8 cellular contexts compared by ENCODE assay signal in genomic region chr19:37218592-37218935, GRCh38. TPM values are rescaled to one million over a fixed set of nuclear protein-coding genes. Genes with fewer than 3 reads are reported as not detected.
A peak's percentile ranks its signal among the peaks of the same experiment; 100 is the strongest.
DNase-seq lines count a peak whose midpoint lies in the region; ATAC-seq and TF ChIP-seq lines count a peak whose summit lies in the region.

No MANE protein-coding gene starts in this region.

- peaks cover 8% of the 10 kb centered on the region for H3K9me3 Mint-ChIP-seq in activated T-helper 17 cell treated with anti-CD3 and anti-CD28 coated beads, Interleukin-2, amount 50 U/mL, for 72 hours

- H3K9me3 ChIP-seq in right cardiac atrium (ENCODE audit: control insufficient read depth, low read length) (no peaks in the 10 kb centered on the region), smooth muscle cell (replicated peaks; ENCODE audit: low read depth) (no peaks in the 10 kb centered on the region)

- H3K27me3 Mint-ChIP-seq in activated T-helper 17 cell treated with anti-CD3 and anti-CD28 coated beads, Interleukin-2, amount 50 U/mL, for 72 hours: no peaks in the 10 kb centered on the region

- H3K27ac ChIP-seq in right cardiac atrium (ENCODE audit: low read length): peak overlapping the region; percentile 95
- H3K27ac ChIP-seq in smooth muscle cell (ENCODE audit: low read depth): peak overlapping the region; percentile 45

- peak overlapping the region; percentile 66 for H3K4me3 ChIP-seq in right cardiac atrium (ENCODE audit: low read length)
- peak overlapping the region; percentile 86 for H3K4me3 ChIP-seq in smooth muscle cell

- ATAC-seq in activated T-helper 17 cell treated with anti-CD3 and anti-CD28 coated beads, Interleukin-2, amount 50 U/mL, for 72 hours (replicated peaks): peak; percentile 53
- ATAC-seq in right cardiac atrium: peak; percentile 4 to 7
- ATAC-seq in HG03520 (IDR thresholded peaks at IDR 0.05; ENCODE audit: unreplicated experiment): no peak
- no peak for ATAC-seq in HG02885 (IDR thresholded peaks at IDR 0.05; ENCODE audit: poor library complexity, unreplicated experiment)

- 14% methylated on average over 6 of the region's 6 CpGs for WGBS in right cardiac atrium
- 61% methylated on average over 6 of the region's 6 CpGs for WGBS in smooth muscle cell (ENCODE audit: low lambda C conversion rate)

- peaks cover 9% of the 10 kb centered on the region for H3K36me3 ChIP-seq in smooth muscle cell (ENCODE audit: low read depth)

- peak overlapping the region; percentile 58 for H3K9ac ChIP-seq in smooth muscle cell (ENCODE audit: low read depth)

- peak overlapping the region; percentile 89 for H3K27ac Mint-ChIP-seq in activated T-helper 17 cell treated with anti-CD3 and anti-CD28 coated beads, Interleukin-2, amount 50 U/mL, for 72 hours

- peaks cover 57% of the 10 kb centered on the region for H3K36me3 Mint-ChIP-seq in activated T-helper 17 cell treated with anti-CD3 and anti-CD28 coated beads, Interleukin-2, amount 50 U/mL, for 72 hours (ENCODE audit: low read depth)

- peak overlapping the region; percentile 84 for H3K4me2 ChIP-seq in smooth muscle cell

- no peak for TF ChIP-seq CTCF in smooth muscle cell (IDR thresholded peaks at IDR 0.05; ENCODE audit: borderline replicate concordance, insufficient read depth, poor library complexity, severe bottlenecking)

- no peaks in the 10 kb centered on the region for H4K20me1 ChIP-seq in smooth muscle cell (ENCODE audit: low read depth)

- H3K4me1 Mint-ChIP-seq in activated T-helper 17 cell treated with anti-CD3 and anti-CD28 coated beads, Interleukin-2, amount 50 U/mL, for 72 hours: peaks cover 19% of the 10 kb centered on the region

- H3K4me1 ChIP-seq in right cardiac atrium (ENCODE audit: control insufficient read depth, insufficient read depth, low read length) (peaks cover 5% of the 10 kb centered on the region), smooth muscle cell (ENCODE audit: low read depth) (peaks cover 7% of the 10 kb centered on the region)

- intact Hi-C loops in right cardiac atrium (cut with DNase I): loop anchor here in 2 of 4 donors (10.0 kb wide), 1 partner anchor 244 kb away; no protein-coding TSS in a partner anchor

- H3K27me3 ChIP-seq in right cardiac atrium (ENCODE audit: control insufficient read depth, insufficient read depth) (no peaks in the 10 kb centered on the region), smooth muscle cell (ENCODE audit: low read depth) (no peaks in the 10 kb centered on the region)

- H3K4me3 Mint-ChIP-seq in activated T-helper 17 cell treated with anti-CD3 and anti-CD28 coated beads, Interleukin-2, amount 50 U/mL, for 72 hours: peak overlapping the region; percentile 90

- H2AFZ ChIP-seq in smooth muscle cell (ENCODE audit: low read depth): peak overlapping the region; percentile 86

- peaks cover 34% of the 10 kb centered on the region for H3K79me2 ChIP-seq in smooth muscle cell (ENCODE audit: low read depth)

- peak; percentile 51 for DNase-seq in activated CD4-positive, alpha-beta T cell treated with anti-CD3 and anti-CD28 coated beads for 48 hours
- no peak for DNase-seq in activated CD4-positive, alpha-beta T cell treated with anti-CD3 and anti-CD28 coated beads, Interleukin-2, amount 50 U/mL, for 1 hour
- no peak for DNase-seq in right cardiac atrium
- no peak for DNase-seq in smooth muscle cell (lab: John Stamatoyannopoulos, UW; ENCODE audit: unreplicated experiment)
- no peak for DNase-seq in anterior cingulate cortex (lab: John Stamatoyannopoulos, UW)

- H3F3A ChIP-seq in smooth muscle cell (ENCODE audit: low read depth): no peaks in the 10 kb centered on the region

RNA-seq across cellular contexts. Expression of gene ZNF383, which starts 0.6 kb away (rescaled TPM):
- 10 to 100 TPM in 1 of 2 donors, 1 to 10 TPM in 1; 6.1 to 14.4 TPM for total RNA-seq in activated T-helper 17 cell treated with anti-CD3 and anti-CD28 coated beads, Interleukin-2, amount 50 U/mL, for 72 hours
- total RNA-seq in right cardiac atrium: 10 to 100 TPM; 11.1 to 12.8 (median 11.6) TPM
- 5.7 TPM for polyA plus RNA-seq in right cardiac atrium
- 4.8 and 10.0 TPM in 2 replicates for total RNA-seq in smooth muscle cell
- 2.5 and 4.1 TPM in 2 replicates for polyA plus RNA-seq in smooth muscle cell

RNA-seq across cellular contexts. Expression of gene ZNF585B, which starts 8.2 kb away (rescaled TPM):
- 10 to 100 TPM in 1 of 2 donors, 1 to 10 TPM in 1; 8.8 to 19.1 TPM for total RNA-seq in activated T-helper 17 cell treated with anti-CD3 and anti-CD28 coated beads, Interleukin-2, amount 50 U/mL, for 72 hours
- total RNA-seq in right cardiac atrium (10 to 100 TPM; 12.6 to 15.0 (median 14.5) TPM), smooth muscle cell (5.3 and 8.9 TPM in 2 replicates)
- polyA plus RNA-seq in right cardiac atrium (6.0 TPM), smooth muscle cell (1.0 and 1.6 TPM in 2 replicates)

RNA-seq across cellular contexts. Expression of gene ZNF585A, which starts 46.1 kb away (rescaled TPM):
- total RNA-seq in activated T-helper 17 cell treated with anti-CD3 and anti-CD28 coated beads, Interleukin-2, amount 50 U/mL, for 72 hours: 1 to 10 TPM; 5.2 to 9.9 TPM
- 10 to 100 TPM; 11.0 to 13.3 (median 12.6) TPM for total RNA-seq in right cardiac atrium
- polyA plus RNA-seq in right cardiac atrium: 18.1 TPM
- total RNA-seq in smooth muscle cell: 7.6 and 19.8 TPM in 2 replicates
- polyA plus RNA-seq in smooth muscle cell: 12.2 and 17.4 TPM in 2 replicates

Comparison
In these comparisons a context has a peak if more than half of its experiments do, and no peak if none do; other contexts are left out.
1. ATAC-seq: peak in activated T-helper 17 cell treated with anti-CD3 and anti-CD28 coated beads, Interleukin-2, amount 50 U/mL, for 72 hours (single experiment) and right cardiac atrium (2 of 2); none in HG03520 (single experiment) and HG02885 (single experiment).